In the genomic region with DNA sequence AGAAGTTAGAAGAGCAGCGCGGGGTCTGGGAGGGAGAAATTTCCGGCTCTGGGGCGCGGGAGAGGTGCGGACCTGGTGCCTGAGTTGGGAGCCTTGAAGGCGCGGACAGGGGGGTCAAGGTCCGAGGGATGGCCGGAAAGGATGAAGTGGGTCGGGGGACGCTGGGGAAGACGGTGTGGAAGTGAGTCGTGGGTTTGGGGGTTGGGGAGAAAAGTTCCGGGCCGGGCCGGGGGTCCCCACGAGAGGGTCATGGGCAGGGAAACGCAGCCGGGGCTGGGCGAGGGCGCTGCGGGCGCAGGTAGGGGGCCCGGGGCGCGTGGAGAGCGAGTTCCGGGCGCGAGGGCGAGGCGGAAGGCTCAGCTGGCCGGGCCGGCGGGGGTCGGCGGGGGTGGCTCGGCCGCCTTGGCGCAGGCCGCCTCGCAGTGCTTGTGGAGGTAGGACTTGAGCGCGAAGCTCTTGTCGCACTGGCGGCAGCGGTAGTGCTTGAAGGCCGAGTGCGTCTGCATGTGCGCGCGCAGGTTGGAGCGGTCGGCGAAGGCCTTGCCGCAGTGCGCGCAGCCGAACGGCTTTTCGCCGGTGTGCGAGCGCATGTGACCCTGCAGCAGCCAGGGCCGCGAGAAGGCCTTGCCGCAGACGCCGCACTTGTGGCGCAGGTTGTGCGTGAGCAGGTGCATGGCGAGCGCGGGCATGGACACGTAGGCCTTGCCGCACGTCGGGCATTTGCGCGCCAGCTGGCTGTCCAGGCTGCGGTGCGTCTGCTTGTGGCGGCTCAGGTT, we compare ENCODE assay signal across 13 cellular contexts. TPM values are rescaled to one million over a fixed set of nuclear protein-coding genes. Genes with fewer than 3 reads are reported as not detected.
DNase-seq lines count a peak whose midpoint lies in the region; ATAC-seq lines count a peak whose summit lies in the region.
"Had no signal": no experiment of that assay in that cellular context is flagged by ENCODE, and none has a peak within 500 bp of the region (broad histone marks: within the 10 kb centered on the region; RNA-seq: fewer than 3 reads in every experiment).

No MANE protein-coding gene starts in this region.

- H3K4me3 Mint-ChIP-seq in activated T-cell treated with anti-CD3 and anti-CD28 coated beads, Interleukin-2, amount 50 U/mL, for 72 hours: peak overlapping the region; percentile 41 to 64
- H3K4me3 Mint-ChIP-seq in stimulated activated effector memory CD8-positive, alpha-beta T cell treated with anti-CD3 and anti-CD28 coated beads, Interleukin-12 subunit alpha, Interleukin-12 subunit beta, amount 100 ng/mL, for 72 hours: no peak overlapping the region

- H3K4me1 Mint-ChIP-seq in activated T-cell treated with anti-CD3 and anti-CD28 coated beads, Interleukin-2, amount 50 U/mL, for 72 hours (ENCODE audit: low read depth): peaks cover 6% of the 10 kb centered on the region
- peaks cover 15% of the 10 kb centered on the region for H3K4me1 Mint-ChIP-seq in stimulated activated effector memory CD8-positive, alpha-beta T cell treated with anti-CD3 and anti-CD28 coated beads, Interleukin-12 subunit alpha, Interleukin-12 subunit beta, amount 100 ng/mL, for 72 hours

- H3K27ac Mint-ChIP-seq in activated T-cell treated with anti-CD3 and anti-CD28 coated beads, Interleukin-2, amount 50 U/mL, for 72 hours: no peak overlapping the region
- peak overlapping the region; percentile 30 for H3K27ac Mint-ChIP-seq in stimulated activated effector memory CD8-positive, alpha-beta T cell treated with anti-CD3 and anti-CD28 coated beads, Interleukin-12 subunit alpha, Interleukin-12 subunit beta, amount 100 ng/mL, for 72 hours

- DNase-seq in Right ventricle myocardium superior (peak; percentile 47), left ventricle myocardium superior (no peak), glomerular visceral epithelial cell (ENCODE audit: extremely low spot score) (peak; percentile 16)
- DNase-seq in activated T-cell treated with anti-CD3 and anti-CD28 coated beads, Interleukin-2, amount 50 U/mL, for 72 hours: peak; percentile 14 to 16
- no peak for DNase-seq in stimulated activated effector memory CD8-positive, alpha-beta T cell treated with anti-CD3 and anti-CD28 coated beads, Interleukin-12 subunit alpha, Interleukin-12 subunit beta, amount 100 ng/mL, for 72 hours (ENCODE audit: low spot score in 2 of 2)
- DNase-seq: AML-193; NCI-H1048; stimulated activated CD4-positive, alpha-beta T cell treated with anti-CD3 and anti-CD28 coated beads, Interleukin-4, amount 100 ng/mL, for 24 hours; T-helper 9 cell had no signal

- intact Hi-C loops in Right ventricle myocardium superior (cut with DNase I) (no loop called here), left ventricle myocardium superior (cut with micrococcal nuclease) (no loop called here)

- ATAC-seq in Right ventricle myocardium superior (ENCODE audit: poor library complexity) (no peak), left ventricle myocardium superior (no peak), HG03457 (IDR thresholded peaks at IDR 0.05; ENCODE audit: unreplicated experiment) (no peak), HG02759 (IDR thresholded peaks at IDR 0.05; ENCODE audit: unreplicated experiment) (no peak), GM18861 (IDR thresholded peaks at IDR 0.05; ENCODE audit: unreplicated experiment) (no peak)
- ATAC-seq in activated T-cell treated with anti-CD3 and anti-CD28 coated beads, Interleukin-2, amount 50 U/mL, for 72 hours (replicated peaks in 1 of 2): peak in 1 of 2 donors; percentile 27
- ATAC-seq in stimulated activated effector memory CD8-positive, alpha-beta T cell treated with anti-CD3 and anti-CD28 coated beads, Interleukin-12 subunit alpha, Interleukin-12 subunit beta, amount 100 ng/mL, for 72 hours: no peak

- peaks cover 58% of the 10 kb centered on the region for H3K27me3 Mint-ChIP-seq in activated T-cell treated with anti-CD3 and anti-CD28 coated beads, Interleukin-2, amount 50 U/mL, for 72 hours (ENCODE audit: low read depth)

- H3K9me3 Mint-ChIP-seq in activated T-cell treated with anti-CD3 and anti-CD28 coated beads, Interleukin-2, amount 50 U/mL, for 72 hours: no peaks in the 10 kb centered on the region
- no peaks in the 10 kb centered on the region for H3K9me3 Mint-ChIP-seq in stimulated activated effector memory CD8-positive, alpha-beta T cell treated with anti-CD3 and anti-CD28 coated beads, Interleukin-12 subunit alpha, Interleukin-12 subunit beta, amount 100 ng/mL, for 72 hours

- no peaks in the 10 kb centered on the region for H3K36me3 Mint-ChIP-seq in activated T-cell treated with anti-CD3 and anti-CD28 coated beads, Interleukin-2, amount 50 U/mL, for 72 hours (ENCODE audit: insufficient read depth in 2 of 2)
- H3K36me3 Mint-ChIP-seq in stimulated activated effector memory CD8-positive, alpha-beta T cell treated with anti-CD3 and anti-CD28 coated beads, Interleukin-12 subunit alpha, Interleukin-12 subunit beta, amount 100 ng/mL, for 72 hours: peaks cover 7% of the 10 kb centered on the region

RNA-seq across cellular contexts. Expression of a gene that starts 10.5 kb away (rescaled TPM):
- total RNA-seq in Right ventricle myocardium superior (47.6 TPM), left ventricle myocardium superior (34.6 TPM)
- 1 to 10 TPM; 5.6 to 9.7 TPM for total RNA-seq in activated T-cell treated with anti-CD3 and anti-CD28 coated beads, Interleukin-2, amount 50 U/mL, for 72 hours

RNA-seq across cellular contexts. Expression of a gene that starts 12.1 kb away (rescaled TPM):
- total RNA-seq in Right ventricle myocardium superior (not detected), left ventricle myocardium superior (not detected)
- total RNA-seq in activated T-cell treated with anti-CD3 and anti-CD28 coated beads, Interleukin-2, amount 50 U/mL, for 72 hours: not detected
- total RNA-seq: renal cortical epithelial cell had no signal

RNA-seq across cellular contexts. Expression of a gene that starts 53.4 kb away (rescaled TPM):
- total RNA-seq in Right ventricle myocardium superior: 13.4 TPM
- total RNA-seq in left ventricle myocardium superior: 11.8 TPM
- not detected for total RNA-seq in activated T-cell treated with anti-CD3 and anti-CD28 coated beads, Interleukin-2, amount 50 U/mL, for 72 hours
- total RNA-seq: renal cortical epithelial cell had no signal

Comparison
In these comparisons a context has a peak if more than half of its experiments do, and no peak if none do; other contexts are left out.
1. DNase-seq: peak in Right ventricle myocardium superior (single experiment), activated T-cell treated with anti-CD3 and anti-CD28 coated beads, Interleukin-2, amount 50 U/mL, for 72 hours (2 of 2) and glomerular visceral epithelial cell (single experiment); none in left ventricle myocardium superior (single experiment) and stimulated activated effector memory CD8-positive, alpha-beta T cell treated with anti-CD3 and anti-CD28 coated beads, Interleukin-12 subunit alpha, Interleukin-12 subunit beta, amount 100 ng/mL, for 72 hours (0 of 2).
2. RNA of a gene that starts 53.4 kb away (total RNA-seq): 13.4 TPM in Right ventricle myocardium superior (single experiment) and 11.8 TPM in left ventricle myocardium superior (single experiment); not detected in activated T-cell treated with anti-CD3 and anti-CD28 coated beads, Interleukin-2, amount 50 U/mL, for 72 hours; every median in the first group is over 10 times any median in the second.